27 cellular contexts compared by ENCODE assay signal in the genomic region with DNA sequence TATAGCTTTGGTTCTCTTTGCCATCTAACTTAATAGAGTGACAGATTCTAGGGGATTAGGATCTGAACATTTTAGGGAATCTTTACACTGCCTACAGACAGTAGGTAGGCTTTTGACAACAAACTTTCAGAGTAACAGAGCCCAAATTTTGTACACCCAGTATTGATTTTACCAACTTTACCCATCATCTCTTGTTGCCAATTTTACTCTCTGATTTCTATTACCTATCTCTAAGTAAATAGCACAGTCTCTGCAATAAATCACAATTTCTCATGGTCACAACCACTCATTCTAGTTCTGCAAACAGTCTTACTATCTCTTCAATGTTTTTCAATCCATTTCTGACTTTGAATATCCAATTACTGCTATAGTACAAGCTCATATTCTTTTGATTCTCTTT.
"Had no signal": no experiment of that assay in that cellular context is flagged by ENCODE, and none has a peak within 500 bp of the region (broad histone marks: within the 10 kb centered on the region; RNA-seq: fewer than 3 reads in every experiment).

No MANE protein-coding gene starts in this region.

- H3K27me3 ChIP-seq: stomach, suprapubic skin, testis, thyroid gland, tibial artery, tibial nerve, transverse colon, upper lobe of left lung, upper lobe of right lung, uterus, vagina had no signal

- H3K36me3 ChIP-seq: stomach, suprapubic skin, thoracic aorta, thyroid gland, tibial artery, tibial nerve, transverse colon, upper lobe of left lung, upper lobe of right lung, uterus, vagina had no signal

- DNase-seq: stimulated activated CD4-positive, alpha-beta T cell treated with anti-CD3 and anti-CD28 coated beads, Interleukin-2, amount 100 ng/mL, for 48 hours; stimulated activated CD4-positive, alpha-beta T cell treated with anti-CD3 and anti-CD28 coated beads, Interleukin-4, amount 100 ng/mL, for 1 hour; stimulated activated CD4-positive, alpha-beta T cell treated with anti-CD3 and anti-CD28 coated beads, Interleukin-4, amount 100 ng/mL, for 24 hours; stimulated activated CD4-positive, alpha-beta T cell treated with anti-CD3 and anti-CD28 coated beads, Interleukin-4, amount 100 ng/mL, for 4 hours; stimulated activated CD8-positive, alpha-beta memory T cell treated with anti-CD3 and anti-CD28 coated beads, Interleukin-4, amount 100 ng/mL, for 48 hours; stimulated activated naive B cell treated with anti-CD40 and anti-IgM and Interleukin-4, amounts not matched to agents 10 μg/mL and 1 μg/mL and 100 μg/mL, for 72 hours; stimulated activated naive CD4-positive, alpha-beta T cell; stimulated activated naive CD4-positive, alpha-beta T cell treated with Interleukin-2 at 50 U/mL for 16 hours; stimulated activated naive CD8-positive, alpha-beta T cell treated with anti-CD3 and anti-CD28 coated beads, Interleukin-15, amount 100 ng/mL, for 72 hours; stimulated activated naive CD8-positive, alpha-beta T cell treated with anti-CD3 and anti-CD28 coated beads, Interleukin-15, Interleukin-2, amounts not matched to agents 100 U/mL and 50 U/mL, for 24 hours; stomach; substantia nigra; testis; thyroid gland; tibial artery; transverse colon; trophoblast cell; upper lobe of left lung; upper lobe of right lung; uterus had no signal

- ATAC-seq: stimulated activated effector memory CD8-positive, alpha-beta T cell treated with anti-CD3 and anti-CD28 coated beads, Interleukin-12 subunit alpha, Interleukin-12 subunit beta, amount 100 ng/mL, for 72 hours; stimulated activated memory B cell treated with anti-CD40 and anti-IgM and Interleukin-4, amounts not matched to agents 10 μg/mL and 1 μg/mL and 100 μg/mL, for 72 hours; stimulated activated naive B cell treated with anti-CD40 and anti-IgM and Interleukin-4, amounts not matched to agents 10 μg/mL and 1 μg/mL and 100 μg/mL, for 72 hours; stimulated activated naive CD8-positive, alpha-beta T cell treated with anti-CD3 and anti-CD28 coated beads, Interleukin-15, amount 100 ng/mL, for 72 hours; stimulated activated naive CD8-positive, alpha-beta T cell treated with anti-CD3 and anti-CD28 coated beads, Interleukin-15, Interleukin-2, amounts not matched to agents 100 U/mL and 50 U/mL, for 24 hours; upper lobe of right lung had no signal

- H3K9me3 ChIP-seq: suprapubic skin, testis, thoracic aorta, thyroid gland, tibial artery, tibial nerve, transverse colon, upper lobe of right lung, uterus, vagina had no signal

- H3K4me3 ChIP-seq: stomach, suprapubic skin, testis, thoracic aorta, thyroid gland, tibial artery, tibial nerve, transverse colon, upper lobe of left lung, upper lobe of right lung, uterus, vagina had no signal

- H3K4me1 ChIP-seq: stomach, suprapubic skin, testis, thyroid gland, tibial artery, tibial nerve, transverse colon, upper lobe of left lung, upper lobe of right lung, uterus, vagina had no signal

- H3K27ac ChIP-seq: stomach, suprapubic skin, testis, thoracic aorta, thyroid gland, tibial artery, tibial nerve, transverse colon, upper lobe of left lung, upper lobe of right lung, uterus, vagina had no signal

- FAIRE-seq: urothelium cell line had no signal
